Comparison of ENCODE assay signal across 8 cellular contexts in genomic region chr12:66302827-66303169, GRCh38. TPM values are rescaled to one million over a fixed set of nuclear protein-coding genes. Genes with fewer than 3 reads are reported as not detected.
A peak's percentile ranks its signal among the peaks of the same experiment; 100 is the strongest.
DNase-seq lines count a peak whose midpoint lies in the region; TF ChIP-seq lines count a peak whose summit lies in the region.

No MANE protein-coding gene starts in this region.

- H3K9ac ChIP-seq in mesenchymal stem cell (ENCODE audit: low read length), result peak overlapping the region; percentile 96

- peaks cover 5% of the 10 kb centered on the region for H3K79me1 ChIP-seq in mesenchymal stem cell (replicated peaks; ENCODE audit: low read length, poor library complexity, severe bottlenecking)

- H3K23ac ChIP-seq in mesenchymal stem cell (ENCODE audit: low read length in 2 of 2), result peak overlapping the region in 1 of 2 experiments; percentile 59

- peaks cover 61% of the 10 kb centered on the region for H3K4me1 Mint-ChIP-seq in activated naive CD4-positive, alpha-beta T cell treated with anti-CD3 and anti-CD28 coated beads, Interleukin-2, amount 50 U/mL, for 24 hours
- peaks cover 50% of the 10 kb centered on the region for H3K4me1 Mint-ChIP-seq in brain

- H3K4me1 ChIP-seq in mesenchymal stem cell (ENCODE audit: control insufficient read depth, insufficient read depth, low read depth, low read length), result no peaks in the 10 kb centered on the region
- H3K4me1 ChIP-seq in urinary bladder (ENCODE audit: insufficient read depth), result no peaks in the 10 kb centered on the region

- H2AFZ ChIP-seq in mesenchymal stem cell (ENCODE audit: low read depth, low read length), result peak overlapping the region; percentile 96

- no peak for TF ChIP-seq CTCF in brain (conservative IDR thresholded peaks at IDR 0.05)

- no CpG with 5 or more reads among the region's 6 CpGs for WGBS in mesenchymal stem cell
- 14% methylated on average over 6 of the region's 6 CpGs for WGBS in urinary bladder

- no peak for DNase-seq in activated naive CD4-positive, alpha-beta T cell (lab: John Stamatoyannopoulos, UW)
- DNase-seq in mesenchymal stem cell (no peak), SKM-1 (lab: John Stamatoyannopoulos, UW; ENCODE audit: unreplicated experiment) (no peak), NCI-H1436 (lab: John Stamatoyannopoulos, UW) (no peak)
- DNase-seq in stimulated activated CD8-positive, alpha-beta memory T cell treated with anti-CD3 and anti-CD28 coated beads, Interleukin-4, amount 100 ng/mL, for 48 hours, result no peak

- peak overlapping the region; percentile 85 for H3K4me2 ChIP-seq in mesenchymal stem cell (ENCODE audit: low read length, poor library complexity, severe bottlenecking)

- H4K8ac ChIP-seq in mesenchymal stem cell (ENCODE audit: low read length), result peak overlapping the region; percentile 95

- peaks cover 2 to 12% of the 10 kb centered on the region in 2 experiments for H3K27me3 ChIP-seq in mesenchymal stem cell (ENCODE audit: control insufficient read depth in 1 of 2, insufficient read depth in 1 of 2, low read length in 2 of 2)

- H4K91ac ChIP-seq in mesenchymal stem cell (ENCODE audit: low read length), result peak overlapping the region; percentile 91

- H3K27ac Mint-ChIP-seq in activated naive CD4-positive, alpha-beta T cell treated with anti-CD3 and anti-CD28 coated beads, Interleukin-2, amount 50 U/mL, for 24 hours, result peak overlapping the region; percentile 99
- H3K27ac Mint-ChIP-seq in brain, result peak overlapping the region; percentile 80 to 98 (median 94)

- peak overlapping the region; percentile 17 to 97 for H3K18ac ChIP-seq in mesenchymal stem cell (ENCODE audit: low read depth in 1 of 2, low read length in 2 of 2)

- H2BK12ac ChIP-seq in mesenchymal stem cell (ENCODE audit: low read length in 2 of 2), result peak overlapping the region in 1 of 2 experiments; percentile 98

- peak overlapping the region; percentile 4 for H2BK120ac ChIP-seq in mesenchymal stem cell (ENCODE audit: low read depth, low read length)

- peaks cover 15% of the 10 kb centered on the region for H3K36me3 Mint-ChIP-seq in activated naive CD4-positive, alpha-beta T cell treated with anti-CD3 and anti-CD28 coated beads, Interleukin-2, amount 50 U/mL, for 24 hours
- H3K36me3 Mint-ChIP-seq in brain, result peaks cover 4% of the 10 kb centered on the region

- H3K14ac ChIP-seq in mesenchymal stem cell (ENCODE audit: low read length in 2 of 2), result peak overlapping the region in 1 of 2 experiments; percentile 100

- H2AK5ac ChIP-seq in mesenchymal stem cell (ENCODE audit: low read length, severe bottlenecking), result no peak overlapping the region

- H3K36me3 ChIP-seq in mesenchymal stem cell (ENCODE audit: control insufficient read depth in 1 of 2, insufficient read depth in 2 of 2, low read depth in 1 of 2, low read length in 2 of 2) (no peaks in the 10 kb centered on the region), urinary bladder (ENCODE audit: insufficient read depth) (no peaks in the 10 kb centered on the region)

- H2BK5ac ChIP-seq in mesenchymal stem cell (ENCODE audit: low read depth, low read length, poor library complexity, severe bottlenecking), result no peak overlapping the region

- H3K4me3 ChIP-seq in mesenchymal stem cell (ENCODE audit: insufficient read depth in 1 of 2, low read depth in 1 of 2, low read length in 2 of 2) (peak overlapping the region; percentile 92 to 98), urinary bladder (ENCODE audit: low read depth, low read length) (peak overlapping the region; percentile 70)

- no peaks in the 10 kb centered on the region for H3K9me3 Mint-ChIP-seq in activated naive CD4-positive, alpha-beta T cell treated with anti-CD3 and anti-CD28 coated beads, Interleukin-2, amount 50 U/mL, for 24 hours
- H3K9me3 Mint-ChIP-seq in brain, result no peaks in the 10 kb centered on the region

- no peak overlapping the region for H3K27ac ChIP-seq in mesenchymal stem cell (ENCODE audit: low read length, poor library complexity, severe bottlenecking)
- peak overlapping the region; percentile 11 for H3K27ac ChIP-seq in urinary bladder (ENCODE audit: low read depth)

- no peak overlapping the region for H2BK15ac ChIP-seq in mesenchymal stem cell (ENCODE audit: low read depth, poor library complexity, severe bottlenecking)

- no peaks in the 10 kb centered on the region for H3K27me3 Mint-ChIP-seq in activated naive CD4-positive, alpha-beta T cell treated with anti-CD3 and anti-CD28 coated beads, Interleukin-2, amount 50 U/mL, for 24 hours
- peaks cover 17% of the 10 kb centered on the region for H3K27me3 Mint-ChIP-seq in brain

- H3K4ac ChIP-seq in mesenchymal stem cell (ENCODE audit: low read depth in 1 of 2, low read length in 2 of 2), result peak overlapping the region in 1 of 2 experiments; percentile 82

- peak overlapping the region; percentile 99 for H3K4me3 Mint-ChIP-seq in activated naive CD4-positive, alpha-beta T cell treated with anti-CD3 and anti-CD28 coated beads, Interleukin-2, amount 50 U/mL, for 24 hours
- peak overlapping the region; percentile 94 to 99 (median 99) for H3K4me3 Mint-ChIP-seq in brain

- no peaks in the 10 kb centered on the region for H3K9me3 ChIP-seq in mesenchymal stem cell (ENCODE audit: control insufficient read depth, low read length)

RNA-seq across cellular contexts. Expression of gene HELB, which starts 0.5 kb away (rescaled TPM):
- polyA plus RNA-seq in brain (ENCODE audit: insufficient read depth, low read depth, low replicate concordance) (0.15 TPM), urinary bladder (0.70 TPM)
- polyA plus RNA-seq in mesenchymal stem cell (2013, experiment 1 of 2), result 0.39 TPM
- polyA plus RNA-seq in mesenchymal stem cell (2013, experiment 2 of 2), result 0.40 TPM
- total RNA-seq in urinary bladder, result 15.0 TPM
